ENCODE assay signal across 1 cellular context in genomic region chr2:6343076-6343475, GRCh38.
TF ChIP-seq lines count a peak whose summit lies in the region.

No MANE protein-coding gene starts in this region.

TF ChIP-seq in GM12878, 131 proteins besides CTCF, POLR2A, EP300 and RAD21 (continued from another document):
- TF ChIP-seq ZNF687 (IDR thresholded peaks at IDR 0.05) (no peak), YBX1 (IDR thresholded peaks at IDR 0.05) (no peak), FOS (IDR thresholded peaks at IDR 0.05; ENCODE audit: borderline replicate concordance, extremely low read depth, insufficient read length) (no peak), ZNF384 (IDR thresholded peaks at IDR 0.05; ENCODE audit: borderline replicate concordance, low read depth, low read length) (no peak), CHD2 (IDR thresholded peaks at IDR 0.05; ENCODE audit: borderline replicate concordance, low read depth, low read length) (no peak), ZNF622 (IDR thresholded peaks at IDR 0.05) (no peak), IKZF2 (IDR thresholded peaks at IDR 0.05) (no peak), PAX8 (IDR thresholded peaks at IDR 0.05) (no peak), E4F1 (IDR thresholded peaks at IDR 0.05; ENCODE audit: borderline replicate concordance, partially characterized antibody) (no peak), BCLAF1 (IDR thresholded peaks at IDR 0.05) (no peak), STAT1 (conservative IDR thresholded peaks at IDR 0.05) (no peak)
TF ChIP-seq in GM12878: peak in this region for 0.
